In genomic region chr9:121261107-121261460, GRCh38 we compare ENCODE assay signal across 1 cellular context.
TF ChIP-seq lines count a peak whose summit lies in the region.

No MANE protein-coding gene starts in this region.

TF ChIP-seq in HEK293, 187 proteins besides CTCF, POLR2A, EP300 and RAD21 (continued from another document):
- TF ChIP-seq, protein P1, sequence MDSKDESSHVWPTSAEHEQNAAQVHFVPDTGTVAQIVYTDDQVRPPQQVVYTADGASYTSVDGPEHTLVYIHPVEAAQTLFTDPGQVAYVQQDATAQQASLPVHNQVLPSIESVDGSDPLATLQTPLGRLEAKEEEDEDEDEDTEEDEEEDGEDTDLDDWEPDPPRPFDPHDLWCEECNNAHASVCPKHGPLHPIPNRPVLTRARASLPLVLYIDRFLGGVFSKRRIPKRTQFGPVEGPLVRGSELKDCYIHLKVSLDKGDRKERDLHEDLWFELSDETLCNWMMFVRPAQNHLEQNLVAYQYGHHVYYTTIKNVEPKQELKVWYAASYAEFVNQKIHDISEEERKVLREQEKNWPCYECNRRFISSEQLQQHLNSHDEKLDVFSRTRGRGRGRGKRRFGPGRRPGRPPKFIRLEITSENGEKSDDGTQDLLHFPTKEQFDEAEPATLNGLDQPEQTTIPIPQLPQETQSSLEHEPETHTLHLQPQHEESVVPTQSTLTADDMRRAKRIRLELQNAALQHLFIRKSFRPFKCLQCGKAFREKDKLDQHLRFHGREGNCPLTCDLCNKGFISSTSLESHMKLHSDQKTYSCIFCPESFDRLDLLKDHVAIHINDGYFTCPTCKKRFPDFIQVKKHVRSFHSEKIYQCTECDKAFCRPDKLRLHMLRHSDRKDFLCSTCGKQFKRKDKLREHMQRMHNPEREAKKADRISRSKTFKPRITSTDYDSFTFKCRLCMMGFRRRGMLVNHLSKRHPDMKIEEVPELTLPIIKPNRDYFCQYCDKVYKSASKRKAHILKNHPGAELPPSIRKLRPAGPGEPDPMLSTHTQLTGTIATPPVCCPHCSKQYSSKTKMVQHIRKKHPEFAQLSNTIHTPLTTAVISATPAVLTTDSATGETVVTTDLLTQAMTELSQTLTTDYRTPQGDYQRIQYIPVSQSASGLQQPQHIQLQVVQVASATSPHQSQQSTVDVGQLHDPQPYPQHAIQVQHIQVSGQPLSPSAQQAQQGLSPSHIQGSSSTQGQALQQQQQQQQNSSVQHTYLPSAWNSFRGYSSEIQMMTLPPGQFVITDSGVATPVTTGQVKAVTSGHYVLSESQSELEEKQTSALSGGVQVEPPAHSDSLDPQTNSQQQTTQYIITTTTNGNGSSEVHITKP (tag by site-specific recombination; IDR thresholded peaks at IDR 0.05): 0 out of 2 replicates have a peak, but pooled peaks have one; percentile 13
- TF ChIP-seq ZNF423 (tag by site-specific recombination; IDR thresholded peaks at IDR 0.05) (no peak), ZBTB8A (tag by site-specific recombination; IDR thresholded peaks at IDR 0.05) (peak; percentile 22; the same call in 1 of the 2 replicates), ZNF501 (tag by site-specific recombination; IDR thresholded peaks at IDR 0.05) (no peak)
